In the genomic region with DNA sequence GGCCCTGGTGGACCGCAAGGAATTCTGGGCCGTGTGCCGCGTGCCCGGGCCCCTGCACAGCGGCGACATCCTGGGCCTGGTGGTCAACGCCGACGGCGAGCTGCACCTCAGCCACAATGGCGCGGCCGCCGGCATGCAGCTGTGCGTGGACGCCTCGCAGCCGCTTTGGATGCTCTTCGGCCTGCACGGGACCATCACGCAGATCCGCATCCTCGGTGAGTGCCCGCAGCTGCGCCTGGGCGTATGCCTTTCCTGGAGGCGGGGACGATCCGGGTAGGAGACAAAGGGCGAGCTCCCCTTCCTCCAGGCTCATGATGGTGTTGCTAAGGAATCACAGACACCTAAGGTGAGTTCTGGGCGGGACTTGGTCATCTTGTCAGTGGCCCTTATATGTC, we compare ENCODE assay signal across 16 cellular contexts.
A peak's percentile ranks its signal among the peaks of the same experiment; 100 is the strongest.
DNase-seq lines count a peak whose midpoint lies in the region; ATAC-seq, FAIRE-seq and TF ChIP-seq lines count a peak whose summit lies in the region.
"Had no signal": no experiment of that assay in that cellular context is flagged by ENCODE, and none has a peak within 500 bp of the region (broad histone marks: within the 10 kb centered on the region; RNA-seq: fewer than 3 reads in every experiment).

No MANE protein-coding gene starts in this region.

- H3K9me3 Mint-ChIP-seq in activated naive CD4-positive, alpha-beta T cell treated with anti-CD3 and anti-CD28 coated beads, Interleukin-2, amount 10 ng/mL, durations not matched to agents 7 days and 5 days = no peaks in the 10 kb centered on the region
- no peaks in the 10 kb centered on the region for H3K9me3 Mint-ChIP-seq in activated CD8-positive, alpha-beta T cell treated with anti-CD3 and anti-CD28 coated beads, Interleukin-2, amount 10 ng/mL, durations not matched to agents 7 days and 5 days (ENCODE audit: insufficient read depth)
- no peaks in the 10 kb centered on the region for H3K9me3 Mint-ChIP-seq in immature natural killer cell
- H3K9me3 Mint-ChIP-seq: neural crest cell had no signal

- CTCF ChIA-PET in activated naive CD4-positive, alpha-beta T cell treated with anti-CD3 and anti-CD28 coated beads, Interleukin-2, amount 10 ng/mL, durations not matched to agents 7 days and 5 days (lab: Charles Lee) = interaction anchor here (0.5 to 0.7 kb wide), 3 partner anchors 21 to 400 kb away, joined by 3 to 5 read pairs (median 3); no protein-coding TSS in a partner anchor
- CTCF ChIA-PET in activated CD8-positive, alpha-beta T cell treated with anti-CD3 and anti-CD28 coated beads, Interleukin-2, amount 10 ng/mL, durations not matched to agents 7 days and 5 days (lab: Charles Lee) = interaction anchor here (1.0 kb wide), 2 partner anchors 8 to 101 kb away, joined by 4 to 5 read pairs; no protein-coding TSS in a partner anchor

- H3K27me3 Mint-ChIP-seq in activated naive CD4-positive, alpha-beta T cell treated with anti-CD3 and anti-CD28 coated beads, Interleukin-2, amount 10 ng/mL, durations not matched to agents 7 days and 5 days = peaks cover 23% of the 10 kb centered on the region
- peaks cover 9% of the 10 kb centered on the region for H3K27me3 Mint-ChIP-seq in activated CD8-positive, alpha-beta T cell treated with anti-CD3 and anti-CD28 coated beads, Interleukin-2, amount 10 ng/mL, durations not matched to agents 7 days and 5 days (ENCODE audit: low read depth)
- peaks cover 0 to 5% (median 2%) of the 10 kb centered on the region in 3 donors for H3K27me3 Mint-ChIP-seq in immature natural killer cell (ENCODE audit: low read depth in 3 of 3)

- H3K9me3 ChIP-seq in thymus (ENCODE audit: control insufficient read depth) = peaks cover 2% of the 10 kb centered on the region

- no peak for FAIRE-seq in GM12892 (lab: Jason Lieb, UNC)
- FAIRE-seq: islet of Langerhans, TTC549 had no signal

- POLR2A ChIA-PET in activated CD8-positive, alpha-beta T cell treated with anti-CD3 and anti-CD28 coated beads, Interleukin-2, amount 10 ng/mL, durations not matched to agents 7 days and 5 days (lab: Charles Lee) = no interaction called here

- H3K4me1 Mint-ChIP-seq in activated naive CD4-positive, alpha-beta T cell treated with anti-CD3 and anti-CD28 coated beads, Interleukin-2, amount 10 ng/mL, durations not matched to agents 7 days and 5 days = peaks cover 31% of the 10 kb centered on the region
- H3K4me1 Mint-ChIP-seq in activated CD8-positive, alpha-beta T cell treated with anti-CD3 and anti-CD28 coated beads, Interleukin-2, amount 10 ng/mL, durations not matched to agents 7 days and 5 days (ENCODE audit: low read depth) = peaks cover 26% of the 10 kb centered on the region
- H3K4me1 Mint-ChIP-seq in immature natural killer cell = peaks cover 4 to 6% of the 10 kb centered on the region in 2 donors

- H3K4me1 ChIP-seq in thymus (ENCODE audit: control insufficient read depth, insufficient read depth, low read length) = peaks cover 6% of the 10 kb centered on the region

- peak overlapping the region; percentile 47 for H3K4me3 Mint-ChIP-seq in activated naive CD4-positive, alpha-beta T cell treated with anti-CD3 and anti-CD28 coated beads, Interleukin-2, amount 10 ng/mL, durations not matched to agents 7 days and 5 days
- H3K4me3 Mint-ChIP-seq in activated CD8-positive, alpha-beta T cell treated with anti-CD3 and anti-CD28 coated beads, Interleukin-2, amount 10 ng/mL, durations not matched to agents 7 days and 5 days = peak overlapping the region; percentile 64
- H3K4me3 Mint-ChIP-seq in immature natural killer cell = peak overlapping the region; percentile 46 to 72 (median 57)
- H3K4me3 Mint-ChIP-seq: neural crest cell had no signal

- peak overlapping the region; percentile 53 for H3K4me3 ChIP-seq in thymus (ENCODE audit: low read length)
- H3K4me3 ChIP-seq in H7 (ENCODE audit: insufficient read depth, low read depth, low read length) = no peak overlapping the region

- no peak for TF ChIP-seq POLR2A in GM12892 (IDR thresholded peaks at IDR 0.05; ENCODE audit: low read depth, low read length)

- WGBS in thymus = 73% methylated on average over 32 of the region's 32 CpGs

- H3K27ac ChIP-seq in thymus (ENCODE audit: low read depth) = no peak overlapping the region

- H3K27ac Mint-ChIP-seq in activated naive CD4-positive, alpha-beta T cell treated with anti-CD3 and anti-CD28 coated beads, Interleukin-2, amount 10 ng/mL, durations not matched to agents 7 days and 5 days = peak overlapping the region; percentile 45
- peak overlapping the region; percentile 30 for H3K27ac Mint-ChIP-seq in activated CD8-positive, alpha-beta T cell treated with anti-CD3 and anti-CD28 coated beads, Interleukin-2, amount 10 ng/mL, durations not matched to agents 7 days and 5 days
- H3K27ac Mint-ChIP-seq in immature natural killer cell = no peak overlapping the region

- no peaks in the 10 kb centered on the region for H3K36me3 ChIP-seq in thymus (ENCODE audit: control insufficient read depth, insufficient read depth)
- H3K36me3 ChIP-seq in H7 (replicated peaks; ENCODE audit: control insufficient read depth, insufficient read depth, low read length) = no peaks in the 10 kb centered on the region

- ATAC-seq in activated CD8-positive, alpha-beta T cell treated with anti-CD3 and anti-CD28 coated beads, Interleukin-2, amount 10 ng/mL, durations not matched to agents 7 days and 5 days = no peak

- DNase-seq in activated naive CD4-positive, alpha-beta T cell treated with anti-CD3 and anti-CD28 coated beads, Interleukin-2, amount 10 ng/mL, durations not matched to agents 7 days and 5 days = no peak
- no peak for DNase-seq in activated naive CD4-positive, alpha-beta T cell treated with Interleukin-2 at 50 U/mL for 16 hours
- no peak for DNase-seq in activated CD8-positive, alpha-beta T cell treated with anti-CD3 and anti-CD28 coated beads, Interleukin-2, amount 10 ng/mL, durations not matched to agents 7 days and 5 days
- no peak for DNase-seq in immature natural killer cell
- DNase-seq in GM12892 (ENCODE audit: insufficient read length) = no peak
- DNase-seq in H7 = no peak
- no peak for DNase-seq in mesenteric fat pad (ENCODE audit: low spot score)
- DNase-seq: DND-41, HCEC 1CT, NCI-H187, NCI-H774, SHP77 had no signal

- H3K27me3 ChIP-seq in thymus (ENCODE audit: control insufficient read depth, insufficient read depth) = no peaks in the 10 kb centered on the region
- H3K27me3 ChIP-seq in H7 (ENCODE audit: control insufficient read depth, insufficient read depth, low read length) = no peaks in the 10 kb centered on the region

- H3K36me3 Mint-ChIP-seq in activated naive CD4-positive, alpha-beta T cell treated with anti-CD3 and anti-CD28 coated beads, Interleukin-2, amount 10 ng/mL, durations not matched to agents 7 days and 5 days = no peaks in the 10 kb centered on the region
- peaks cover 2% of the 10 kb centered on the region for H3K36me3 Mint-ChIP-seq in activated CD8-positive, alpha-beta T cell treated with anti-CD3 and anti-CD28 coated beads, Interleukin-2, amount 10 ng/mL, durations not matched to agents 7 days and 5 days (ENCODE audit: low read depth)
- H3K36me3 Mint-ChIP-seq in immature natural killer cell = no peaks in the 10 kb centered on the region

Comparison
In these comparisons a context has a peak if more than half of its experiments do, and no peak if none do; other contexts are left out.
1. H3K27ac Mint-ChIP-seq: peak in activated naive CD4-positive, alpha-beta T cell treated with anti-CD3 and anti-CD28 coated beads, Interleukin-2, amount 10 ng/mL, durations not matched to agents 7 days and 5 days (single experiment) and activated CD8-positive, alpha-beta T cell treated with anti-CD3 and anti-CD28 coated beads, Interleukin-2, amount 10 ng/mL, durations not matched to agents 7 days and 5 days (single experiment); none in immature natural killer cell (0 of 6).
2. Peak in every context shown above with its lines, with median percentiles within 50 percentile points of each other: H3K4me3 Mint-ChIP-seq.